ENCODE assay signal across 12 cellular contexts in the genomic region with DNA sequence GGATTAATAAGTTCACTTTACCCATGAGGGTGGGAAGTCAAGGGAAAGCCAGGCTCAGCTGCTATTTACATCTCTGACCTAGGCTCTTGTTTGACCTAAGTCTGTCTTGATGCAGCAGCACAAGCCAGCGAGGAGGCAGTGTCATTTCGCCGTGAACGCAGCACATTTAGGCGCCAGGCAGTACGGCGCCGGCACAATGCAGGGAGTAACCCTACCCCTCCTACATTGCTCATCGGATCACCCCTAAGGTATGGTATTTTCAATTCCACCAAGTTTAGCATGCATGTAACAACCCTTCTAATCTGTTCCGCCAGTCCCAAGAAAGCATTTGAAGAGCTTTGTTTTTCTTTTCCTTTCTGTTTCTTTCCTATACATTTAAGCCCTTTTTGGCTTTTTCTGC.
DNase-seq lines count a peak whose midpoint lies in the region; TF ChIP-seq lines count a peak whose summit lies in the region.
"Had no signal": no experiment of that assay in that cellular context is flagged by ENCODE, and none has a peak within 500 bp of the region (broad histone marks: within the 10 kb centered on the region; RNA-seq: fewer than 3 reads in every experiment).

No MANE protein-coding gene starts in this region.

- H3K9ac ChIP-seq in neural progenitor cell = no peak overlapping the region

- no peaks in the 10 kb centered on the region for H3K4me1 ChIP-seq in neural progenitor cell

- H3K36me3 Mint-ChIP-seq in T-helper 1 cell treated with Interleukin-12 subunit alpha and Interleukin-12 subunit beta and Interleukin-4 antibody, amounts not matched to agents 30 μg/mL and 1 μg/mL, for 36 hours (ENCODE audit: low read depth) = peaks cover 17% of the 10 kb centered on the region
- H3K36me3 Mint-ChIP-seq in neural progenitor cell = peaks cover 5% of the 10 kb centered on the region

- peaks cover 12% of the 10 kb centered on the region for H4K20me1 ChIP-seq in neural progenitor cell (ENCODE audit: low read depth)

- in situ Hi-C loops in astrocyte of the spinal cord (cut with HindIII; ENCODE audit: low sequenced_read_pairs) = no loop called here

- peak overlapping the region; percentile 1 for H3K4me3 ChIP-seq in astrocyte of the spinal cord (ENCODE audit: low read depth, low read length)
- H3K4me3 ChIP-seq in neural progenitor cell = no peak overlapping the region

- H3K4me3 Mint-ChIP-seq in T-helper 1 cell treated with Interleukin-12 subunit alpha and Interleukin-12 subunit beta and Interleukin-4 antibody, amounts not matched to agents 30 μg/mL and 1 μg/mL, for 36 hours = peak overlapping the region; percentile 47
- no peak overlapping the region for H3K4me3 Mint-ChIP-seq in neural progenitor cell
- H3K4me3 Mint-ChIP-seq: brain had no signal

- H2AFZ ChIP-seq in neural progenitor cell (replicated peaks) = no peak overlapping the region

- no peak overlapping the region for H3K4me2 ChIP-seq in neural progenitor cell

- H3K9me3 Mint-ChIP-seq in T-helper 1 cell treated with Interleukin-12 subunit alpha and Interleukin-12 subunit beta and Interleukin-4 antibody, amounts not matched to agents 30 μg/mL and 1 μg/mL, for 36 hours = no peaks in the 10 kb centered on the region
- H3K9me3 Mint-ChIP-seq in neural progenitor cell = no peaks in the 10 kb centered on the region
- H3K9me3 Mint-ChIP-seq: brain had no signal

- no peak overlapping the region for H3K27ac ChIP-seq in neural progenitor cell

- H3K36me3 ChIP-seq in neural progenitor cell = no peaks in the 10 kb centered on the region

- H3K9me3 ChIP-seq in neural progenitor cell (ENCODE audit: low read depth) = no peaks in the 10 kb centered on the region

- H3K79me2 ChIP-seq in neural progenitor cell (ENCODE audit: low read depth) = peaks cover 28% of the 10 kb centered on the region

- no peaks in the 10 kb centered on the region for H3K27me3 ChIP-seq in neural progenitor cell

- peak; percentile 41 for DNase-seq in activated naive CD4-positive, alpha-beta T cell treated with Interleukin-2 at 50 U/mL for 16 hours
- no peak for DNase-seq in activated naive CD4-positive, alpha-beta T cell (lab: John Stamatoyannopoulos, UW)
- DNase-seq in astrocyte of the spinal cord (ENCODE audit: low read depth, low spot score) (no peak), neural progenitor cell (ENCODE audit: low spot score) (peak; percentile 8), NCI-H1417 (lab: John Stamatoyannopoulos, UW) (no peak), NCI-H510A (lab: John Stamatoyannopoulos, UW) (no peak), NCI-H146 (lab: John Stamatoyannopoulos, UW) (no peak)
- DNase-seq: activated CD8-positive, alpha-beta memory T cell treated with anti-CD3 and anti-CD28 coated beads for 24 hours; head of caudate nucleus; NCI-H2081 had no signal

- H3K4me1 Mint-ChIP-seq in T-helper 1 cell treated with Interleukin-12 subunit alpha and Interleukin-12 subunit beta and Interleukin-4 antibody, amounts not matched to agents 30 μg/mL and 1 μg/mL, for 36 hours (ENCODE audit: low read depth) = peaks cover 10% of the 10 kb centered on the region
- no peaks in the 10 kb centered on the region for H3K4me1 Mint-ChIP-seq in neural progenitor cell

- TF ChIP-seq CTCF in astrocyte of the spinal cord (IDR thresholded peaks at IDR 0.05; ENCODE audit: low read depth, low read length) (no peak), neural progenitor cell (IDR thresholded peaks at IDR 0.05) (no peak)

- H3K27me3 Mint-ChIP-seq in T-helper 1 cell treated with Interleukin-12 subunit alpha and Interleukin-12 subunit beta and Interleukin-4 antibody, amounts not matched to agents 30 μg/mL and 1 μg/mL, for 36 hours (ENCODE audit: low read depth) = no peaks in the 10 kb centered on the region
- H3K27me3 Mint-ChIP-seq in neural progenitor cell (ENCODE audit: insufficient read depth, low read depth) = no peaks in the 10 kb centered on the region
- H3K27me3 Mint-ChIP-seq: brain had no signal

- peaks cover 8% of the 10 kb centered on the region for H3F3A ChIP-seq in neural progenitor cell (ENCODE audit: low read depth)

- peak overlapping the region; percentile 3 for H3K27ac Mint-ChIP-seq in T-helper 1 cell treated with Interleukin-12 subunit alpha and Interleukin-12 subunit beta and Interleukin-4 antibody, amounts not matched to agents 30 μg/mL and 1 μg/mL, for 36 hours
- no peak overlapping the region for H3K27ac Mint-ChIP-seq in neural progenitor cell
- H3K27ac Mint-ChIP-seq: brain had no signal

Comparison
In these comparisons a context has a peak if more than half of its experiments do, and no peak if none do; other contexts are left out.
1. DNase-seq: peak in activated naive CD4-positive, alpha-beta T cell treated with Interleukin-2 at 50 U/mL for 16 hours (single experiment) and neural progenitor cell (single experiment); none in activated naive CD4-positive, alpha-beta T cell (0 of 4), astrocyte of the spinal cord (single experiment), NCI-H1417 (0 of 3), NCI-H510A (single experiment) and NCI-H146 (single experiment).